7 cellular contexts compared by ENCODE assay signal in the genomic region with DNA sequence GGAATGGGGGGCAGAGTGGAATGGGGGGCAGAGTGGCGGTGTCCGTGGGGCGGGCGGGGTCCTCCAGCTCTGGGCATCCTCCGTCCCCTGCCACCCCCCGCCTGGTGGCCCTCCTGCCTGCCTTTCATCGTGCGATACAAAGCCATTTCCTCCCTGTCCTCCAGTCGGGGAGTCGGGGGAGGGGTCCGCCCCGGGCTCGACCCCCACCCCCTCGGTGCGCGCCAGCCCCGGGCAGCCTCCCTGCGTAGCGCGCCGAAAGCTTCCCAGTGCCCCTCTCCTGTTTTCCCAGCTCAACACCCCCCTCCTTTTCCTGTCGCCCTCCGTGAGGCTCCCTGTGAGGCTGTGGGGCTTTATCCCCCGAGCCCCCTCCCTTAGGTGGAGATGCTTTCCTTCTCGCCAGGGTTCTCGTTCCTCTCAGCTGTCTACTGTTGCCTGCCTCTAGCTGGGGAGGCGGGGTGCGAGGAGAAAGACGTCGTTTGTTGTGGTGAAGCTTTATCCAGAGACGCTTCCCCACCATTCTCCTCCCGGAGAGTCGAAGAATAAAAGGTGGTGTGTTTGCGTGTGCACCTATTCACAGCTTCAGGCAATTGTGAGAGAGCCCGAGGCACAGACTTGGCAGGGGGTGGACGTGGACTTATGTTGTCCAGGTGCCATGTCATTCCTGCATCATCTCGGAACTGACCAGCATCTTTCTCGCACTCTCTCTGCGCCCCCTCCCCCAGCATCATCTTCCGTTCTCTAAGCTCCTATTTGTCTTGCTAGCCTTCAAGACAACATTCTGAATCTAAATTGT. TPM values are rescaled to one million over a fixed set of nuclear protein-coding genes. Genes with fewer than 3 reads are reported as not detected.
A peak's percentile ranks its signal among the peaks of the same experiment; 100 is the strongest.
DNase-seq lines count a peak whose midpoint lies in the region; ATAC-seq and TF ChIP-seq lines count a peak whose summit lies in the region.

No MANE protein-coding gene starts in this region.

- TF ChIP-seq CTCF in GM06990 (IDR thresholded peaks at IDR 0.05; ENCODE audit: insufficient read depth, low read length, poor library complexity, severe bottlenecking) = no peak

- ATAC-seq in HG02884 (IDR thresholded peaks at IDR 0.05; ENCODE audit: unreplicated experiment) (no peak), HG02678 (IDR thresholded peaks at IDR 0.05; ENCODE audit: unreplicated experiment) (no peak)

- peaks cover 3% of the 10 kb centered on the region for H3K27me3 ChIP-seq in GM06990 (replicated peaks; ENCODE audit: control insufficient read depth, insufficient read depth, low read length)

- peak; percentile 13 for DNase-seq in GM06990 (ENCODE audit: extremely low read depth, insufficient read length)
- peak; percentile 77 for DNase-seq in NCI-H146 (lab: John Stamatoyannopoulos, UW)
- DNase-seq in amygdala (lab: John Stamatoyannopoulos, UW) = peak in 48 of 56 donors; percentile 10 to 81 (median 44)
- DNase-seq in hepatic stellate cell (ENCODE audit: low spot score) = peak; percentile 9
- peak; percentile 7 for DNase-seq in renal cortical epithelial cell (ENCODE audit: low read depth)

- H3K4me3 ChIP-seq in GM06990 (replicated peaks; ENCODE audit: low read depth, low read length) = peak overlapping the region; percentile 60

- no peaks in the 10 kb centered on the region for H3K36me3 ChIP-seq in GM06990 (ENCODE audit: control insufficient read depth, insufficient read depth, low read length)

RNA-seq across cellular contexts. Expression of a gene that starts 0.8 kb away (rescaled TPM):
- total RNA-seq in renal cortical epithelial cell = 1.2 and 10.7 TPM in 2 replicates

Comparison
In these comparisons a context has a peak if more than half of its experiments do, and no peak if none do; other contexts are left out.
1. DNase-seq: peak in every context shown above with its lines; median percentile 77 in NCI-H146; 44 in amygdala; 13 in GM06990; 9 in hepatic stellate cell; 7 in renal cortical epithelial cell.